18 cellular contexts compared by ENCODE assay signal in the genomic region with DNA sequence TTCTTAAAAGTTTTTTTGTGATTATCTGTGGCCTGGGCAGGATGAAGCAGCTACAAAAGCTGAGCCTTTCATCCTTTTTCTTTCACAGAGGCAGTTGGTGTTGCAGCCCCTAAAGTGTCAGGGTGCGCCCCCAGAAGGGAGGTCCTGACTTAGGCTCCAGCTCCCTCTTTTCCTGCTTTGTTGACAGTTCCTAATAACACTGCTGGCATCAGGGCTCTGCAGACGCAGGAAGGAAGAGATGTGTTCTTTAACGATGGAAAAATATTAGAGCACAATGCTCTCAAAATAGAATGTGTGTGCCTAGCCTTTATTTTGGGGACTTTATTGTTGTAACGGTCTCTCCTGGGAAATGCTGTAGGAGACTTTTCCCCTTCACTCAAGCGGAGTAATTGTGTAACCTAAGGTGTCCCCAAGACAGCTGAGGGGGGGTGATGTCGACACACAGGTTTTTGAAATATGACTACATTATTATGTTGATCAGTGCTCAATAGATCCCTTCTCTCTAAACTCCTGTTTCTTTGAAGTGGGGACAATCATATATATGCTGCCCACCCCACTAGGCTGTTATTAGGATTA.
"Had no signal": no experiment of that assay in that cellular context is flagged by ENCODE, and none has a peak within 500 bp of the region (broad histone marks: within the 10 kb centered on the region; RNA-seq: fewer than 3 reads in every experiment).

No MANE protein-coding gene starts in this region.

- H3K36me3 ChIP-seq: breast epithelium, gastroesophageal sphincter, sigmoid colon, upper lobe of left lung, WERI-Rb-1 had no signal

- H3K4me1 ChIP-seq: breast epithelium had no signal

- DNase-seq: activated CD4-positive, alpha-beta T cell treated with anti-CD3 and anti-CD28 coated beads for 36 hours; activated CD8-positive, alpha-beta memory T cell treated with anti-CD3 and anti-CD28 coated beads, Interleukin-2, amount 50 U/mL, for 4 hours; activated CD8-positive, alpha-beta T cell treated with anti-CD3 and anti-CD28 coated beads for 36 hours; activated gamma-delta T cell treated with Interleukin-2 at 50 U/mL for 16 hours; activated naive CD8-positive, alpha-beta T cell treated with anti-CD3 and anti-CD28 coated beads for 36 hours; activated T-cell treated with anti-CD3 and anti-CD28 coated beads, Interleukin-2, amount 50 U/mL, for 72 hours; effector CD4-positive, alpha-beta T cell; naive thymus-derived CD4-positive, alpha-beta T cell; sigmoid colon; stimulated activated CD4-positive, alpha-beta T cell treated with anti-CD3 and anti-CD28 coated beads, Interleukin-2, amount 100 ng/mL, for 24 hours; stimulated activated naive CD4-positive, alpha-beta T cell; T-cell; T1000; upper lobe of left lung; WERI-Rb-1 had no signal

- H3K4me3 ChIP-seq: breast epithelium, gastroesophageal sphincter, sigmoid colon, upper lobe of left lung had no signal

- H3K27me3 ChIP-seq: breast epithelium, gastroesophageal sphincter, sigmoid colon, upper lobe of left lung had no signal

- ATAC-seq: activated CD4-positive, alpha-beta T cell treated with anti-CD3 and anti-CD28 coated beads for 36 hours; activated CD8-positive, alpha-beta T cell treated with anti-CD3 and anti-CD28 coated beads for 36 hours; activated T-cell treated with anti-CD3 and anti-CD28 coated beads, Interleukin-2, amount 50 U/mL, for 72 hours; gastroesophageal sphincter; naive thymus-derived CD4-positive, alpha-beta T cell; T-cell had no signal

- H3K27ac ChIP-seq: breast epithelium, epithelial cell of prostate, gastroesophageal sphincter, sigmoid colon, WERI-Rb-1 had no signal

- H3K9me3 ChIP-seq: breast epithelium, gastroesophageal sphincter, sigmoid colon, upper lobe of left lung had no signal
